Comparison of ENCODE assay signal across 1 cellular context in the genomic region with DNA sequence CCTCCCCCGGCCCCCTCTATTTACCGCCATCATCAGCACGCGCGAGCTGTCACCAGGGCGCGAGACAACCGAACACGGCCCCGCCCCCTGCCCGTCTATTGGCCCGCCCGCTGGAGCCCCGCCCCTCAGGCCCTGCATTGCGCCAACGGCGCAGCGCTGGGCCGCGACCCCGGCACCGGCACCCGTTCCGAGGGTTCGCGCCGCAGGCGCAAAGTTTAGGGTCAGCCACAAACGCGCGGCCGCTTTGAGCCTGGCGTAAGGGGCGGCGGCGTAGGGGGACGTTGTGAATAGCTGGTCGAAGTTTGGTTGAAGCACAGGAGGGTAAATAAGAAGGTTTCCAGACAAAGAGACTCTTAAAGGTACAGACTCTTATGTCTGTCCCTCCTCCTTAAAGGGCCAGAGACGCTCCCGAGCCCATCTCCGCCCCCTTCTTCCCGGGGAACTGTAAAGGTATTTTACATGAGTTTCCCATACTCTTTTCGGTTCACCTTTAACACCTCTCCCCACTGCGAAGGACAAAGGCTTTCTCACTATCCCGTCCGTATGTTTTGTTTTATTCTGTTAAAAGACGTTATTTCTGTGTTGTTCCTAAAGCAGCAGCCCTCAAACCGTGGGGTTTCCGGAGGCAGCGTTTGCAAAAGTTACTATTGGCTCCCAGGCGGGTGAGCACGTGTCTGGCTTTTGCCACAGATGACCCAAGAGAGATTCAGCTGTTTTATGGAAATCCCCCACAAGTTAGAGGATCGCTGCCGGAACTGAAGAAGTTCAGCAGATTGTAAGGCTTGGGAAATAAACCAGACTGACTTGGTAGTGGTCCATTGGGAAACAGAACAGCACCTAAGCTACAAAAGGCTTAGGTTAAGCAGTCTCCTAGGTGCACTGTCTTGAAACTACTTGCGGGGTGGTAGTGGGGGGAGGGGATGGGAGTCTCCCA.
TF ChIP-seq lines count a peak whose summit lies in the region.

A gene (minus strand): TSS at position 76 of the 934 bp plus-strand sequence. CDS start 88,392 bp downstream, outside the sequence.

TF ChIP-seq in IMR-90, 13 proteins besides CTCF, POLR2A, EP300 and RAD21 (continued from another document):
- TF ChIP-seq MXI1 (IDR thresholded peaks at IDR 0.05; ENCODE audit: borderline replicate concordance, low read depth, low read length) (peak; percentile 70; the same call in 1 of the 2 replicates), RFX5 (IDR thresholded peaks at IDR 0.05; ENCODE audit: low read depth, low read length) (no peak), SMC3 (IDR thresholded peaks at IDR 0.05; ENCODE audit: low read depth, low read length) (no peak), BHLHE40 (IDR thresholded peaks at IDR 0.05; ENCODE audit: low read depth, low read length) (peak; percentile 88)
- TF ChIP-seq, protein P1, sequence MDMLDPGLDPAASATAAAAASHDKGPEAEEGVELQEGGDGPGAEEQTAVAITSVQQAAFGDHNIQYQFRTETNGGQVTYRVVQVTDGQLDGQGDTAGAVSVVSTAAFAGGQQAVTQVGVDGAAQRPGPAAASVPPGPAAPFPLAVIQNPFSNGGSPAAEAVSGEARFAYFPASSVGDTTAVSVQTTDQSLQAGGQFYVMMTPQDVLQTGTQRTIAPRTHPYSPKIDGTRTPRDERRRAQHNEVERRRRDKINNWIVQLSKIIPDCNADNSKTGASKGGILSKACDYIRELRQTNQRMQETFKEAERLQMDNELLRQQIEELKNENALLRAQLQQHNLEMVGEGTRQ (IDR thresholded peaks at IDR 0.05; ENCODE audit: low read depth, low read length), result peak; percentile 84
- TF ChIP-seq, protein P2, sequence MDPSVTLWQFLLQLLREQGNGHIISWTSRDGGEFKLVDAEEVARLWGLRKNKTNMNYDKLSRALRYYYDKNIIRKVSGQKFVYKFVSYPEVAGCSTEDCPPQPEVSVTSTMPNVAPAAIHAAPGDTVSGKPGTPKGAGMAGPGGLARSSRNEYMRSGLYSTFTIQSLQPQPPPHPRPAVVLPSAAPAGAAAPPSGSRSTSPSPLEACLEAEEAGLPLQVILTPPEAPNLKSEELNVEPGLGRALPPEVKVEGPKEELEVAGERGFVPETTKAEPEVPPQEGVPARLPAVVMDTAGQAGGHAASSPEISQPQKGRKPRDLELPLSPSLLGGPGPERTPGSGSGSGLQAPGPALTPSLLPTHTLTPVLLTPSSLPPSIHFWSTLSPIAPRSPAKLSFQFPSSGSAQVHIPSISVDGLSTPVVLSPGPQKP (IDR thresholded peaks at IDR 0.05; ENCODE audit: borderline replicate concordance, low read depth, low read length), result no peak
